In genomic region chr9:25177858-25178257, GRCh38 we compare ENCODE assay signal across 21 cellular contexts.
A peak's percentile ranks its signal among the peaks of the same experiment; 100 is the strongest.
DNase-seq lines count a peak whose midpoint lies in the region; ATAC-seq, FAIRE-seq and TF ChIP-seq lines count a peak whose summit lies in the region.
"Had no signal": no experiment of that assay in that cellular context is flagged by ENCODE, and none has a peak within 500 bp of the region (broad histone marks: within the 10 kb centered on the region; RNA-seq: fewer than 3 reads in every experiment).

No MANE protein-coding gene starts in this region.

- no peak overlapping the region for H3K4me2 ChIP-seq in H1 (ENCODE audit: insufficient read depth in 1 of 2, low read depth in 2 of 2, low read length in 2 of 2)
- H3K4me2 ChIP-seq: A549 had no signal

- H3K9ac ChIP-seq in H1 (replicated peaks in 1 of 4; ENCODE audit: extremely low read depth in 1 of 4, low read depth in 3 of 4, low read length in 3 of 4), result no peak overlapping the region
- H3K9ac ChIP-seq: GM23248 had no signal

- H2BK120ac ChIP-seq in H1 (replicated peaks; ENCODE audit: low read depth, low read length), result peak overlapping the region; percentile 36

- TF ChIP-seq EP300 in H1 (IDR thresholded peaks at IDR 0.05; ENCODE audit: borderline replicate concordance in 1 of 2, low read depth in 2 of 2, low read length in 2 of 2), result no peak

- FAIRE-seq in H1 (lab: Jason Lieb, UNC), result no peak
- FAIRE-seq: A549, GM12878 had no signal

- no peaks in the 10 kb centered on the region for H3K36me3 Mint-ChIP-seq in CD8-positive, alpha-beta T cell

- H3K14ac ChIP-seq in H1 (ENCODE audit: insufficient read length), result no peak overlapping the region

- POLR2A ChIA-PET in H1 (lab: Charles Lee; ENCODE audit: partially characterized antibody), result no interaction called here
- POLR2A ChIA-PET in CD8-positive, alpha-beta T cell (lab: Charles Lee), result no interaction called here

- no peak overlapping the region for H3K23ac ChIP-seq in H1 (ENCODE audit: insufficient read length)

- H4K8ac ChIP-seq in H1 (ENCODE audit: extremely low read depth, insufficient read depth, low read length), result no peak overlapping the region

- no peak for ATAC-seq in CD8-positive, alpha-beta T cell
- ATAC-seq in GM21447 (IDR thresholded peaks at IDR 0.05; ENCODE audit: unreplicated experiment), result no peak
- no peak for ATAC-seq in HG03378 (IDR thresholded peaks at IDR 0.05; ENCODE audit: unreplicated experiment)
- ATAC-seq: A549, GM12878, HCT116 had no signal

- no peak overlapping the region for H4K91ac ChIP-seq in H1 (replicated peaks; ENCODE audit: insufficient read length, low read length)

- no peak overlapping the region for H3K4ac ChIP-seq in H1 (replicated peaks; ENCODE audit: insufficient read length, low read depth, low read length)

- CTCF ChIA-PET in H1 (lab: Charles Lee; ENCODE audit: partially characterized antibody), result no interaction called here
- CTCF ChIA-PET in CD8-positive, alpha-beta T cell (lab: Charles Lee), result no interaction called here

- H3K27ac ChIP-seq in H1 (ENCODE audit: low read depth, low read length), result no peak overlapping the region
- no peak overlapping the region for H3K27ac ChIP-seq in CD8-positive, alpha-beta T cell (ENCODE audit: low read depth, low read length)
- H3K27ac ChIP-seq: 22Rv1, A549, C4-2B, GM23248 had no signal

- H3K9me3 ChIP-seq in H1 (ENCODE audit: insufficient read depth in 2 of 2, low read depth in 1 of 2, low read length in 1 of 2), result no peaks in the 10 kb centered on the region
- H3K9me3 ChIP-seq in CD8-positive, alpha-beta T cell (ENCODE audit: low read length), result no peaks in the 10 kb centered on the region

- H3K4me1 ChIP-seq in H1 (replicated peaks in 1 of 4; ENCODE audit: control insufficient read depth in 3 of 4, insufficient read depth in 4 of 4, low read length in 3 of 4), result no peaks in the 10 kb centered on the region; a peak in 1 of 7 replicates
- H3K4me1 ChIP-seq in CD8-positive, alpha-beta T cell (ENCODE audit: insufficient read depth, low read length), result no peaks in the 10 kb centered on the region
- H3K4me1 ChIP-seq: A549 had no signal

- peak overlapping the region; percentile 75; the same call in 1 of the 2 replicates for H3K18ac ChIP-seq in H1 (ENCODE audit: extremely low read depth, low read length)

- peak overlapping the region; percentile 96 for H2AFZ ChIP-seq in H1 (ENCODE audit: low read length)
- H2AFZ ChIP-seq: GM23248 had no signal

- no peaks in the 10 kb centered on the region for H3K4me1 Mint-ChIP-seq in CD8-positive, alpha-beta T cell (ENCODE audit: low read depth)

- H3K27ac Mint-ChIP-seq in CD8-positive, alpha-beta T cell, result no peak overlapping the region
- H3K27ac Mint-ChIP-seq: CD4-positive, alpha-beta T cell; HFFc6 had no signal

- H3K36me3 ChIP-seq in H1 (ENCODE audit: control insufficient read depth in 2 of 4, insufficient read depth in 4 of 4, low read length in 3 of 4), result no peaks in the 10 kb centered on the region
- no peaks in the 10 kb centered on the region for H3K36me3 ChIP-seq in CD8-positive, alpha-beta T cell (ENCODE audit: insufficient read depth, low read length)

- peak; percentile 44 for DNase-seq in NCI-H82 (lab: John Stamatoyannopoulos, UW)
- no peak for DNase-seq in NCI-H82 treated with DMSO at 0.1 percent for 48 hours (lab: John Stamatoyannopoulos, UW; ENCODE audit: unreplicated experiment)
- DNase-seq in H1 (ENCODE audit: low read depth in 1 of 2, low spot score in 2 of 2), result no peak
- peak; percentile 7 for DNase-seq in iPS-NIHi7 (ENCODE audit: extremely low spot score)
- DNase-seq in retina, result peak; percentile 3
- DNase-seq in CD8-positive, alpha-beta T cell, result no peak
- DNase-seq: AML-193; CD4-positive, alpha-beta T cell; DMS53; DND-41; EL; GM23248; H7; HFFc6 had no signal

- H3K56ac ChIP-seq in H1 (replicated peaks; ENCODE audit: insufficient read length, low read depth, low read length), result no peak overlapping the region

- no peak for TF ChIP-seq POLR2A in H1 (IDR thresholded peaks at IDR 0.05; ENCODE audit: control extremely low read depth in 1 of 2, low read depth in 2 of 2, low read length in 2 of 2)

- peak overlapping the region; percentile 72; the same call in 1 of the 2 replicates for H2BK20ac ChIP-seq in H1 (ENCODE audit: low read length)

- no peak overlapping the region for H2AK5ac ChIP-seq in H1 (ENCODE audit: low read depth, low read length)

- H3K23me2 ChIP-seq in H1 (ENCODE audit: low read depth, low read length), result no peaks in the 10 kb centered on the region

- H2BK5ac ChIP-seq in H1 (ENCODE audit: low read depth, low read length), result no peak overlapping the region

- 92% methylated on average over 4 of the region's 4 CpGs; no CpG with 5 or more reads in 1 of the 2 experiments for WGBS in H1 (ENCODE audit: extremely low coverage in 1 of 2, insufficient coverage in 1 of 2, insufficient read length in 1 of 2, insufficient replicate concordance in 2 of 2, low coverage in 1 of 2, low lambda C conversion rate in 2 of 2, missing lambda C conversion rate in 1 of 2), 2 experiments

- TF ChIP-seq RAD21 in H1 (IDR thresholded peaks at IDR 0.05 in 1 of 2, conservative IDR thresholded peaks at IDR 0.05 in 1 of 2; ENCODE audit: low read depth in 2 of 2, low read length in 2 of 2), result no peak

- H4K20me1 ChIP-seq in H1 (replicated peaks in 1 of 2; ENCODE audit: control insufficient read depth in 1 of 2, insufficient read depth in 2 of 2, low read length in 2 of 2), result no peaks in the 10 kb centered on the region

- H4K5ac ChIP-seq in H1 (ENCODE audit: insufficient read length, low read depth, low read length), result no peak overlapping the region

- no peak for TF ChIP-seq CTCF in H1 (IDR thresholded peaks at IDR 0.05; ENCODE audit: control extremely low read depth in 1 of 3, insufficient read depth in 1 of 3, low read depth in 1 of 3, low read length in 3 of 3)
- TF ChIP-seq CTCF in CD8-positive, alpha-beta T cell (IDR thresholded peaks at IDR 0.05), result no peak

- no peaks in the 10 kb centered on the region for H3K79me1 ChIP-seq in H1 (ENCODE audit: low read depth, low read length)

- no peaks in the 10 kb centered on the region for H3K79me2 ChIP-seq in H1 (ENCODE audit: control insufficient read depth in 1 of 2, insufficient read depth in 2 of 2, low read length in 2 of 2)

- no peak overlapping the region for H3K4me3 Mint-ChIP-seq in CD8-positive, alpha-beta T cell
- H3K4me3 Mint-ChIP-seq: CD4-positive, alpha-beta T cell; HFFc6 had no signal

- H3K4me3 ChIP-seq in H1 (ENCODE audit: extremely low read depth in 1 of 4, insufficient read depth in 2 of 4, low read depth in 3 of 4, low read length in 4 of 4), result no peak overlapping the region
- H3K4me3 ChIP-seq in CD8-positive, alpha-beta T cell (ENCODE audit: low read depth, low read length), result no peak overlapping the region
- H3K4me3 ChIP-seq: A549, GM12878, GM23248 had no signal

- peak overlapping the region; percentile 43; the same call in 1 of the 2 replicates for H2BK12ac ChIP-seq in H1 (ENCODE audit: low read depth, low read length)

- no peaks in the 10 kb centered on the region for H3K27me3 Mint-ChIP-seq in CD8-positive, alpha-beta T cell (ENCODE audit: low read depth)
- H3K27me3 Mint-ChIP-seq: CD4-positive, alpha-beta T cell had no signal

- no peaks in the 10 kb centered on the region for H3K27me3 ChIP-seq in H1 (replicated peaks in 1 of 4; ENCODE audit: control insufficient read depth in 3 of 4, extremely low read depth in 1 of 4, insufficient read depth in 3 of 4, low read length in 3 of 4)
- no peaks in the 10 kb centered on the region for H3K27me3 ChIP-seq in CD8-positive, alpha-beta T cell (ENCODE audit: insufficient read depth, low read length)

- intact Hi-C loops in CD8-positive, alpha-beta T cell (cut with DNase I, micrococcal nuclease), result no loop called here

- H3K9me3 Mint-ChIP-seq in CD8-positive, alpha-beta T cell, result peaks cover 21% of the 10 kb centered on the region

- peak overlapping the region; percentile 53; the same call in 1 of the 2 replicates for H2BK15ac ChIP-seq in H1 (ENCODE audit: low read length)

TF ChIP-seq in H1, 55 proteins besides CTCF, POLR2A, EP300 and RAD21:
- no peak for TF ChIP-seq HDAC6 (IDR thresholded peaks at IDR 0.05; ENCODE audit: low read depth, low read length)
- TF ChIP-seq MAFK (IDR thresholded peaks at IDR 0.05; ENCODE audit: low read depth, low read length), result no peak
- TF ChIP-seq BRCA1 (IDR thresholded peaks at IDR 0.05; ENCODE audit: low read depth, low read length), result no peak
- TF ChIP-seq JUND (IDR thresholded peaks at IDR 0.05; ENCODE audit: low read length), result no peak
- TF ChIP-seq SIRT6 (IDR thresholded peaks at IDR 0.05; ENCODE audit: low read length), result no peak
- no peak for TF ChIP-seq SIX5 (IDR thresholded peaks at IDR 0.05; ENCODE audit: low read depth, low read length)

Comparison
In these comparisons a context has a peak if more than half of its experiments do, and no peak if none do; other contexts are left out.
1. DNase-seq: peak in NCI-H82 (single experiment), iPS-NIHi7 (single experiment) and retina (single experiment); none in NCI-H82 treated with DMSO at 0.1 percent for 48 hours (single experiment), H1 (0 of 2) and CD8-positive, alpha-beta T cell (0 of 7).